In the genomic region with DNA sequence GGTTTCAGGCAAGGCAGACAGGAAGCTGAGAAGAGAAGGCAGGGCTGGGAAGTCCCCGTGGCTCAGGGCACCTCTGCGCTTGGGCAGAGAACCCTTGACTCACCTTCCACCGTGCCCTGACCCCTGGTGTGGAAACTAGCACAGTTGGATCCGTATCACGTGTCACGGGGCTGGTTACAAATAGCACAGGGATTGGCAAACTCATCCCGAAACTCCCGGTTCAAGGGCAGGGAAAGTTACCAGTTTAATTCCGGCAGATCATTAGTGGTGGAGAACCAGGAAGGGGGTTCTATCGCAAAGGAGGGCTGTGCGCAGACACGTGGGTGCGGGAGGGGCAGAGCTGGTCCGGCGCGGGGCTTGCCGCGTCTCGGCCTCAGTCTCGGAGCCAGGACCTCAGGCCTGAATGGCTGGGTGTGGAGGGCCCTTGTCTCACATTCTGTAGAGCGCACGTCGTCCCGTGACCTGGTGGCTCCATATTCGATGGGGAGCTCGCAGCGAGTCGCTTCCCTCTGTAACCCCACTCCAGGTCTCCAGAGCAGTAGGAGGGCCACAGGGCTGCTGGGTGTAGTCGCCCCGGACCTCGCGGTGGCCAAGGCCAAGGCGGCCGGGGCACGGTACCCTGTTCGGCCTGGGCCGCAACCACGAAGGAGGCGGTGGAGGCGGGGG, we compare ENCODE assay signal across 9 cellular contexts. TPM values are rescaled to one million over a fixed set of nuclear protein-coding genes. Genes with fewer than 3 reads are reported as not detected.
DNase-seq lines count a peak whose midpoint lies in the region; ATAC-seq and TF ChIP-seq lines count a peak whose summit lies in the region.
"Had no signal": no experiment of that assay in that cellular context is flagged by ENCODE, and none has a peak within 500 bp of the region (broad histone marks: within the 10 kb centered on the region; RNA-seq: fewer than 3 reads in every experiment).

No MANE protein-coding gene starts in this region.

- DNase-seq in amniotic epithelial cell (ENCODE audit: low read depth): peak; percentile 7
- DNase-seq in sciatic nerve (ENCODE audit: low spot score): no peak
- no peak for DNase-seq in MM.1S
- DNase-seq in central memory CD4-positive, alpha-beta T cell: no peak
- no peak for DNase-seq in T-helper 1 cell

- no peaks in the 10 kb centered on the region for H3K36me3 ChIP-seq in MM.1S (replicated peaks; ENCODE audit: insufficient read depth, low read length)

- H3K4me2 ChIP-seq in MM.1S (ENCODE audit: low read depth, low read length): no peak overlapping the region

- intact Hi-C loops in sciatic nerve (cut with DNase I): no loop called here

- ATAC-seq in GM18867 (IDR thresholded peaks at IDR 0.05; ENCODE audit: unreplicated experiment) (peak; percentile 51), sciatic nerve (peak; percentile 37), HG03135 (IDR thresholded peaks at IDR 0.05; ENCODE audit: unreplicated experiment) (no peak)

- no peak overlapping the region for H3K9ac ChIP-seq in MM.1S (ENCODE audit: low read length)

- H3K4me3 ChIP-seq in iPS-18c (ENCODE audit: insufficient read depth, low read depth, low read length) (peak overlapping the region; percentile 52), MM.1S (ENCODE audit: low read length) (no peak overlapping the region)

- no peaks in the 10 kb centered on the region for H4K20me1 ChIP-seq in MM.1S (ENCODE audit: insufficient read depth, low read length)

- peaks cover 5% of the 10 kb centered on the region; the same call in 1 of the 2 replicates for H3K4me1 ChIP-seq in MM.1S (ENCODE audit: low read length)

- H3K79me2 ChIP-seq in MM.1S (ENCODE audit: low read length): no peaks in the 10 kb centered on the region

- no peaks in the 10 kb centered on the region for H3K9me2 ChIP-seq in MM.1S (replicated peaks; ENCODE audit: insufficient read depth, low read length)

- no peak for TF ChIP-seq CTCF in MM.1S (IDR thresholded peaks at IDR 0.05; ENCODE audit: low read length)

- H3K27me3 ChIP-seq in MM.1S (replicated peaks; ENCODE audit: insufficient read depth, low read length): peaks cover 42% of the 10 kb centered on the region

- H2AFZ ChIP-seq in MM.1S (ENCODE audit: low read length): no peak overlapping the region

- H3K9me3 ChIP-seq in iPS-18c (ENCODE audit: control insufficient read depth, insufficient read depth, low read length): no peaks in the 10 kb centered on the region
- no peaks in the 10 kb centered on the region for H3K9me3 ChIP-seq in MM.1S (replicated peaks; ENCODE audit: insufficient read depth, low read length)

- H3K27ac ChIP-seq in MM.1S (ENCODE audit: low read length): no peak overlapping the region
- H3K27ac ChIP-seq: HL-60 had no signal

- no peaks in the 10 kb centered on the region for H3F3A ChIP-seq in MM.1S (ENCODE audit: insufficient read depth, low read length)

RNA-seq across cellular contexts. Expression of a gene that starts 0.8 kb away (rescaled TPM):
- 1.0 TPM for total RNA-seq in sciatic nerve

RNA-seq across cellular contexts. Expression of a gene that starts 53.4 kb away (rescaled TPM):
- total RNA-seq in sciatic nerve: not detected
